In the genomic region with DNA sequence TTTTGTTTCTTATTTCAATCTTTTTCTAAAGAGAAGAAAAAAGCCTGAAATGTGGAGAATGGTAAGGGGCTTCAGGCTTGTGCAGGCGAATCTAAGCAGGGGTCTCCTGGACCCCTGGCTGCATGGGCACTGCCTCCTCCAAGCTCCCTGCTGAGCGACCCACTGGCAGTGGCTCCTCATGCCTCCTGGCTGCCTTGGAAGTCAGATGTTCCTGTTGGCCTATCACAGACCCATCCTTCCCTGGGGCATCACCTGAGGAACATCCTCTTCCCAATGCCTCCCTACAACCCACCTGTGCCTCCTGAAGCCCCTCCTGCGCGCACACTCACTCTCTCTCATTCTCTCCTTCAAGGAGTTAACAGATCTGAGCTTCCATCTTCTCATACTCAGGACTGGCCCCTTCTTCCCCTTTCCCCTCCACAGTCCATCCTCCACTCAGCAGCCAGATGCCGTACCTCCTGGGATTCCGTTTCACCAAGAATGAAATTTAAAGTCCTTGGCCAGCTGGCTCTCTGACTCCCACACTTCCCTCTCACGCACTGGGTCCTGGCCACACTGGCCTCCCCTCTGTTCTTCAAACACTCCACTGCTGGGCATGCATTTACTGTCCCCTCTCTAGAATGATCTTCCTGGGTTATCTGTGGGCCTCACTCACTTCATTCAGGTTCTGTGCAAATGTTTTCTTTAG, we compare ENCODE assay signal across 16 cellular contexts. TPM values are rescaled to one million over a fixed set of nuclear protein-coding genes. Genes with fewer than 3 reads are reported as not detected.
A peak's percentile ranks its signal among the peaks of the same experiment; 100 is the strongest.
DNase-seq lines count a peak whose midpoint lies in the region; ATAC-seq and TF ChIP-seq lines count a peak whose summit lies in the region.
"Had no signal": no experiment of that assay in that cellular context is flagged by ENCODE, and none has a peak within 500 bp of the region (broad histone marks: within the 10 kb centered on the region; RNA-seq: fewer than 3 reads in every experiment).

No MANE protein-coding gene starts in this region.

- peaks cover 12% of the 10 kb centered on the region for H3K4me1 Mint-ChIP-seq in stimulated activated naive CD8-positive, alpha-beta T cell treated with anti-CD3 and anti-CD28 coated beads, Interleukin-15, amount 100 ng/mL, for 72 hours
- peaks cover 15% of the 10 kb centered on the region for H3K4me1 Mint-ChIP-seq in neural crest cell

- no peaks in the 10 kb centered on the region for H3F3A ChIP-seq in PC-3 (ENCODE audit: low read length, unreplicated experiment)

- BruUV-seq in PC-3 (replicated peaks; lab: Mats Ljungman, UMichigan) = no TSS peak

- peaks cover 10% of the 10 kb centered on the region for H3K79me2 ChIP-seq in PC-3 (ENCODE audit: low read length)

- no peaks in the 10 kb centered on the region for H3K36me3 Mint-ChIP-seq in neural crest cell (ENCODE audit: low read depth)

- no peak for ATAC-seq in stimulated activated naive CD8-positive, alpha-beta T cell treated with anti-CD3 and anti-CD28 coated beads, Interleukin-15, amount 100 ng/mL, for 72 hours
- ATAC-seq in stimulated activated naive CD8-positive, alpha-beta T cell treated with anti-CD3 and anti-CD28 coated beads, Interleukin-15, Interleukin-2, amounts not matched to agents 100 U/mL and 50 U/mL, for 24 hours = no peak
- ATAC-seq in GM18858 (IDR thresholded peaks at IDR 0.05; ENCODE audit: unreplicated experiment) (no peak), HG02588 (IDR thresholded peaks at IDR 0.05; ENCODE audit: unreplicated experiment) (no peak), PC-3 (no peak)
- ATAC-seq: GM23338 had no signal

- H3K9ac ChIP-seq in PC-3 (ENCODE audit: low read length) = no peak overlapping the region

- peaks cover 0 to 7% of the 10 kb centered on the region in 2 donors for H3K9me3 Mint-ChIP-seq in stimulated activated naive CD8-positive, alpha-beta T cell treated with anti-CD3 and anti-CD28 coated beads, Interleukin-15, amount 100 ng/mL, for 72 hours
- H3K9me3 Mint-ChIP-seq in neural crest cell = no peaks in the 10 kb centered on the region
- H3K9me3 Mint-ChIP-seq: GM23338 had no signal

- H3K27me3 ChIP-seq in PC-3 (ENCODE audit: low read length) = no peaks in the 10 kb centered on the region

- H2AFZ ChIP-seq in PC-3 (ENCODE audit: low read length) = no peak overlapping the region
- H2AFZ ChIP-seq: GM23338 had no signal

- H3K27me3 Mint-ChIP-seq in stimulated activated naive CD8-positive, alpha-beta T cell treated with anti-CD3 and anti-CD28 coated beads, Interleukin-15, amount 100 ng/mL, for 72 hours = no peaks in the 10 kb centered on the region
- H3K27me3 Mint-ChIP-seq in neural crest cell (ENCODE audit: low read depth) = no peaks in the 10 kb centered on the region

- H3K4me3 Mint-ChIP-seq in stimulated activated naive CD8-positive, alpha-beta T cell treated with anti-CD3 and anti-CD28 coated beads, Interleukin-15, amount 100 ng/mL, for 72 hours = no peak overlapping the region
- H3K4me3 Mint-ChIP-seq in neural crest cell = no peak overlapping the region
- H3K4me3 Mint-ChIP-seq: GM23338 had no signal

- peak overlapping the region; percentile 24 to 35 for H3K27ac Mint-ChIP-seq in stimulated activated naive CD8-positive, alpha-beta T cell treated with anti-CD3 and anti-CD28 coated beads, Interleukin-15, amount 100 ng/mL, for 72 hours
- peak overlapping the region; percentile 0 for H3K27ac Mint-ChIP-seq in neural crest cell (ENCODE audit: unreplicated experiment)
- H3K27ac Mint-ChIP-seq: GM23338 had no signal

- no peak for DNase-seq in stimulated activated naive CD8-positive, alpha-beta T cell treated with anti-CD3 and anti-CD28 coated beads, Interleukin-15, amount 100 ng/mL, for 72 hours
- DNase-seq in stimulated activated naive CD8-positive, alpha-beta T cell treated with anti-CD3 and anti-CD28 coated beads, Interleukin-15, Interleukin-2, amounts not matched to agents 100 U/mL and 50 U/mL, for 24 hours = no peak
- DNase-seq in dedifferentiated amniotic fluid mesenchymal stem cell (ENCODE audit: extremely low spot score) = peak; percentile 5
- DNase-seq in neural crest cell (ENCODE audit: low read depth, low spot score) = no peak
- no peak for DNase-seq in cortex of kidney (lab: John Stamatoyannopoulos, UW)
- no peak for DNase-seq in PC-3
- DNase-seq: DMS 273 treated with DMSO at 0.1 percent for 48 hours, GDM1, MV-4-11, NCI-H1436 treated with DMSO at 0.1 percent for 48 hours, NCI-H2081, NCI-H748 treated with DMSO at 0.1 percent for 48 hours had no signal

- no peaks in the 10 kb centered on the region for H3K9me2 ChIP-seq in PC-3 (replicated peaks; ENCODE audit: low read length)

- no peak for TF ChIP-seq CTCF in neural crest cell (conservative IDR thresholded peaks at IDR 0.05)
- no peak for TF ChIP-seq CTCF in PC-3 (conservative IDR thresholded peaks at IDR 0.05; ENCODE audit: low read depth, low read length)

- H3K36me3 ChIP-seq in PC-3 (ENCODE audit: low read depth, low read length) = no peaks in the 10 kb centered on the region

- intact Hi-C loops in PC-3 (cut with micrococcal nuclease) = no loop called here

- H3K4me1 ChIP-seq in PC-3 (ENCODE audit: insufficient read depth, low read length) = peaks cover 19% of the 10 kb centered on the region

- POLR2A ChIA-PET in PC-3 (lab: Charles Lee; ENCODE audit: unreplicated experiment) = no interaction called here

- CTCF ChIA-PET in PC-3 (lab: Charles Lee) = no interaction called here

- H3K4me2 ChIP-seq in PC-3 (ENCODE audit: low read length) = no peak overlapping the region
- H3K4me2 ChIP-seq: GM23338 had no signal

- H4K20me1 ChIP-seq in PC-3 (ENCODE audit: low read length) = no peaks in the 10 kb centered on the region

- no peaks in the 10 kb centered on the region for H3K9me3 ChIP-seq in PC-3 (ENCODE audit: low read length)

- no peak overlapping the region for H3K27ac ChIP-seq in PC-3 (ENCODE audit: low read length)
- H3K27ac ChIP-seq: C4-2B had no signal

- no peak overlapping the region for H3K4me3 ChIP-seq in PC-3 (ENCODE audit: low read length)
- H3K4me3 ChIP-seq: GM23338 had no signal

RNA-seq across cellular contexts. Expression of gene AZIN2, which starts 41.7 kb away (rescaled TPM):
- total RNA-seq in neural crest cell (8.1 and 9.7 TPM in 2 replicates), PC-3 (2014; rRNA removed) (2.2 and 3.3 TPM in 2 replicates)

RNA-seq across cellular contexts. Expression of gene TRIM62, which starts 59.2 kb away (rescaled TPM):
- 8.6 and 8.8 TPM in 2 replicates for total RNA-seq in neural crest cell
- total RNA-seq in PC-3 (2014; rRNA removed) = 3.9 and 9.7 TPM in 2 replicates
